In the genomic region with DNA sequence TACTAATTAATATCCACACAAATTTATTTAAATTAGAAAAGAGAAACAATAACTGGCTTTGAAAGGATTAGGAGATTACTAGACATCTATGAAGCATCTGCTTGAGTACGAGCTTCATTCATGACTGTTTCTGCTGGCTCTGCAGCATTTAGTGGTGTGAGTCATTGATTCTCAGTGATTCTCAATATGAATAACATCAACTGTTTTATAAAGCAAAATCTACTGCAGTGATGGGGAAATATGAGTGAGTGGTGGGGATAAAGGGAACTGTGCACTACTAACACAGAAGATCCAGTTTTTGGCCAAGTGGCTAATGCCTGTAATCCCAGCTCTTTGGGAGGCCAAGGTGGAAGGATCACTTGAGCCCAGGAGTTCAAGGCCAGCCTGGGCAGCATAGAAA, we compare ENCODE assay signal across 10 cellular contexts. TPM values are rescaled to one million over a fixed set of nuclear protein-coding genes. Genes with fewer than 3 reads are reported as not detected.
DNase-seq lines count a peak whose midpoint lies in the region; ATAC-seq and TF ChIP-seq lines count a peak whose summit lies in the region.
"Had no signal": no experiment of that assay in that cellular context is flagged by ENCODE, and none has a peak within 500 bp of the region (broad histone marks: within the 10 kb centered on the region; RNA-seq: fewer than 3 reads in every experiment).

No MANE protein-coding gene starts in this region.

- no peaks in the 10 kb centered on the region for H3K9me3 Mint-ChIP-seq in activated CD8-positive, alpha-beta memory T cell treated with anti-CD3 and anti-CD28 coated beads, Interleukin-2, amount 10 ng/mL, durations not matched to agents 7 days and 5 days (ENCODE audit: low read depth)
- no peaks in the 10 kb centered on the region for H3K9me3 Mint-ChIP-seq in stimulated activated memory B cell treated with anti-CD40 and anti-IgM and Interleukin-4, amounts not matched to agents 10 μg/mL and 1 μg/mL and 100 μg/mL, for 72 hours

- WGBS in esophagus muscularis mucosa: 20% methylated on average over 1 of the region's 1 CpG
- WGBS in hepatocyte (ENCODE audit: low lambda C conversion rate, missing lambda C conversion rate): 85% methylated on average over 1 of the region's 1 CpG

- peak overlapping the region; percentile 43 for H3K4me3 Mint-ChIP-seq in activated CD8-positive, alpha-beta memory T cell treated with anti-CD3 and anti-CD28 coated beads, Interleukin-2, amount 10 ng/mL, durations not matched to agents 7 days and 5 days
- H3K4me3 Mint-ChIP-seq in stimulated activated memory B cell treated with anti-CD40 and anti-IgM and Interleukin-4, amounts not matched to agents 10 μg/mL and 1 μg/mL and 100 μg/mL, for 72 hours: peak overlapping the region; percentile 67

- peak overlapping the region; percentile 97 for H3K27ac Mint-ChIP-seq in activated CD8-positive, alpha-beta memory T cell treated with anti-CD3 and anti-CD28 coated beads, Interleukin-2, amount 10 ng/mL, durations not matched to agents 7 days and 5 days
- peak overlapping the region; percentile 100 for H3K27ac Mint-ChIP-seq in stimulated activated memory B cell treated with anti-CD40 and anti-IgM and Interleukin-4, amounts not matched to agents 10 μg/mL and 1 μg/mL and 100 μg/mL, for 72 hours

- H3K4me3 ChIP-seq in SU-DHL-6 (ENCODE audit: insufficient read depth, low read length, poor library complexity, severe bottlenecking) (peak overlapping the region; percentile 23), esophagus muscularis mucosa (no peak overlapping the region), hepatocyte (no peak overlapping the region)
- H3K4me3 ChIP-seq: psoas muscle had no signal

- peaks cover 49% of the 10 kb centered on the region for H3F3A ChIP-seq in SU-DHL-6 (ENCODE audit: insufficient read depth)

- ATAC-seq in activated CD8-positive, alpha-beta memory T cell treated with anti-CD3 and anti-CD28 coated beads, Interleukin-2, amount 10 ng/mL, durations not matched to agents 7 days and 5 days: peak; percentile 49
- ATAC-seq in stimulated activated memory B cell treated with anti-CD40 and anti-IgM and Interleukin-4, amounts not matched to agents 10 μg/mL and 1 μg/mL and 100 μg/mL, for 72 hours: peak; percentile 45
- ATAC-seq: psoas muscle had no signal

- CTCF ChIA-PET in activated CD8-positive, alpha-beta memory T cell treated with anti-CD3 and anti-CD28 coated beads, Interleukin-2, amount 10 ng/mL, durations not matched to agents 7 days and 5 days (lab: Charles Lee): interaction anchor here (0.7 to 2.0 kb wide), 7 partner anchors 10 to 148 kb away, joined by 3 to 8 read pairs (median 4); no protein-coding TSS in a partner anchor

- H3K4me1 ChIP-seq in esophagus muscularis mucosa (peaks cover 36 to 98% (median 98%) of the 10 kb centered on the region in 4 donors), hepatocyte (ENCODE audit: insufficient read depth) (no peaks in the 10 kb centered on the region)

- no peaks in the 10 kb centered on the region for H3K27me3 Mint-ChIP-seq in activated CD8-positive, alpha-beta memory T cell treated with anti-CD3 and anti-CD28 coated beads, Interleukin-2, amount 10 ng/mL, durations not matched to agents 7 days and 5 days
- no peaks in the 10 kb centered on the region for H3K27me3 Mint-ChIP-seq in stimulated activated memory B cell treated with anti-CD40 and anti-IgM and Interleukin-4, amounts not matched to agents 10 μg/mL and 1 μg/mL and 100 μg/mL, for 72 hours

- H3K27me3 ChIP-seq in SU-DHL-6 (ENCODE audit: low read length) (no peaks in the 10 kb centered on the region), esophagus muscularis mucosa (no peaks in the 10 kb centered on the region), hepatocyte (no peaks in the 10 kb centered on the region)

- peaks cover 26% of the 10 kb centered on the region for H3K36me3 Mint-ChIP-seq in activated CD8-positive, alpha-beta memory T cell treated with anti-CD3 and anti-CD28 coated beads, Interleukin-2, amount 10 ng/mL, durations not matched to agents 7 days and 5 days
- H3K36me3 Mint-ChIP-seq in stimulated activated memory B cell treated with anti-CD40 and anti-IgM and Interleukin-4, amounts not matched to agents 10 μg/mL and 1 μg/mL and 100 μg/mL, for 72 hours: peaks cover 33% of the 10 kb centered on the region

- peaks cover 95% of the 10 kb centered on the region for H3K79me2 ChIP-seq in SU-DHL-6 (ENCODE audit: insufficient read depth, low read length)
- peaks cover 94% of the 10 kb centered on the region for H3K79me2 ChIP-seq in hepatocyte

- peak; percentile 59 for DNase-seq in activated CD8-positive, alpha-beta memory T cell treated with anti-CD3 and anti-CD28 coated beads, Interleukin-2, amount 10 ng/mL, durations not matched to agents 7 days and 5 days
- DNase-seq in activated CD8-positive, alpha-beta memory T cell treated with anti-CD3 and anti-CD28 coated beads, Interleukin-2, amount 50 U/mL, for 48 hours: no peak
- no peak for DNase-seq in esophagus muscularis mucosa (ENCODE audit: extremely low spot score)
- DNase-seq in NK-92 treated with Interleukin-12 subunit alpha and Interleukin-12 subunit beta, amount 100 ng/mL, for 24 hours (lab: John Stamatoyannopoulos, UW): no peak
- DNase-seq in hepatocyte (ENCODE audit: low spot score): no peak
- DNase-seq in G401 (ENCODE audit: low spot score): no peak
- DNase-seq: C1 segment of cervical spinal cord, psoas muscle had no signal

- H3K4me1 Mint-ChIP-seq in activated CD8-positive, alpha-beta memory T cell treated with anti-CD3 and anti-CD28 coated beads, Interleukin-2, amount 10 ng/mL, durations not matched to agents 7 days and 5 days: peaks cover 86% of the 10 kb centered on the region
- H3K4me1 Mint-ChIP-seq in stimulated activated memory B cell treated with anti-CD40 and anti-IgM and Interleukin-4, amounts not matched to agents 10 μg/mL and 1 μg/mL and 100 μg/mL, for 72 hours: peaks cover 87% of the 10 kb centered on the region

- H3K9me2 ChIP-seq in SU-DHL-6 (replicated peaks; ENCODE audit: insufficient read depth, low read length): no peaks in the 10 kb centered on the region
- no peaks in the 10 kb centered on the region for H3K9me2 ChIP-seq in hepatocyte (replicated peaks; ENCODE audit: insufficient read depth)

- no peak for TF ChIP-seq POLR2A in esophagus muscularis mucosa (IDR thresholded peaks at IDR 0.05; ENCODE audit: low read depth)

- H2AFZ ChIP-seq in SU-DHL-6 (ENCODE audit: low read depth, low read length, severe bottlenecking) (no peak overlapping the region), hepatocyte (no peak overlapping the region)

- H4K20me1 ChIP-seq in SU-DHL-6 (ENCODE audit: low read depth, low read length): 0 out of 2 replicates have a peak, but pooled peaks cover 4% of the 10 kb centered on the region
- peaks cover 21% of the 10 kb centered on the region for H4K20me1 ChIP-seq in hepatocyte (ENCODE audit: insufficient read depth, poor library complexity, severe bottlenecking)

- no peaks in the 10 kb centered on the region for H3K36me3 ChIP-seq in SU-DHL-6 (ENCODE audit: low read length)
- no peaks in the 10 kb centered on the region for H3K36me3 ChIP-seq in esophagus muscularis mucosa
- H3K36me3 ChIP-seq in hepatocyte (replicated peaks; ENCODE audit: insufficient read depth, low read depth): no peaks in the 10 kb centered on the region

- peak overlapping the region; percentile 69 for H3K27ac ChIP-seq in SU-DHL-6 (ENCODE audit: low read depth, low read length)
- peak overlapping the region; percentile 87 to 100 (median 98) for H3K27ac ChIP-seq in esophagus muscularis mucosa (replicated peaks in 1 of 4)
- H3K27ac ChIP-seq in hepatocyte: no peak overlapping the region
- H3K27ac ChIP-seq: psoas muscle had no signal

- in situ Hi-C loops in G401 (cut with HindIII; ENCODE audit: low sequenced_read_pairs): no loop called here

- H3K9me3 ChIP-seq in SU-DHL-6 (ENCODE audit: insufficient read depth, low read length): no peaks in the 10 kb centered on the region
- no peaks in the 10 kb centered on the region for H3K9me3 ChIP-seq in esophagus muscularis mucosa
- no peaks in the 10 kb centered on the region for H3K9me3 ChIP-seq in hepatocyte (ENCODE audit: low read depth)
- H3K9me3 ChIP-seq: psoas muscle had no signal

- intact Hi-C loops in esophagus muscularis mucosa (cut with DNase I): no loop called here

- peak overlapping the region; percentile 17; the same call in 1 of the 2 replicates for H3K9ac ChIP-seq in SU-DHL-6 (ENCODE audit: low read length)

- H3K4me2 ChIP-seq in SU-DHL-6 (ENCODE audit: low read depth, low read length, poor library complexity, severe bottlenecking) (peak overlapping the region; percentile 65), hepatocyte (no peak overlapping the region)

- TF ChIP-seq EP300 in esophagus muscularis mucosa (IDR thresholded peaks at IDR 0.05): no peak

- no peak for TF ChIP-seq CTCF in SU-DHL-6 (IDR thresholded peaks at IDR 0.05; ENCODE audit: insufficient read depth, low read length, poor library complexity, severe bottlenecking)
- TF ChIP-seq CTCF in esophagus muscularis mucosa (IDR thresholded peaks at IDR 0.05): no peak
- TF ChIP-seq CTCF in hepatocyte (IDR thresholded peaks at IDR 0.05; ENCODE audit: poor library complexity): no peak

RNA-seq across cellular contexts. Expression of a gene that starts 8.4 kb away (rescaled TPM):
- total RNA-seq in activated CD8-positive, alpha-beta memory T cell treated with anti-CD3 and anti-CD28 coated beads, Interleukin-2, amount 10 ng/mL, durations not matched to agents 7 days and 5 days: 100 to 1,000 TPM; 153 to 167 TPM
- total RNA-seq in esophagus muscularis mucosa (100 to 1,000 TPM; 177 to 317 (median 254) TPM), hepatocyte (16.4 and 19.5 TPM in 2 replicates)
- polyA plus RNA-seq in hepatocyte: 21.0 and 24.6 TPM in 2 replicates
- total RNA-seq in G401 (2014; rRNA removed; shearing (Covaris generic)): 7.5 and 16.6 TPM in 2 replicates

RNA-seq across cellular contexts. Expression of a gene that starts 19.1 kb away (rescaled TPM):
- 10 to 100 TPM; 24.6 to 25.6 TPM for total RNA-seq in activated CD8-positive, alpha-beta memory T cell treated with anti-CD3 and anti-CD28 coated beads, Interleukin-2, amount 10 ng/mL, durations not matched to agents 7 days and 5 days
- 10 to 100 TPM; 19.9 to 34.7 (median 30.8) TPM for total RNA-seq in esophagus muscularis mucosa
- total RNA-seq in hepatocyte: 23.5 and 25.6 TPM in 2 replicates
- polyA plus RNA-seq in hepatocyte: 10.6 and 10.7 TPM in 2 replicates
- 8.6 and 9.7 TPM in 2 replicates for total RNA-seq in G401 (2014; rRNA removed; shearing (Covaris generic))
